ENCODE assay signal across 8 cellular contexts in the genomic region with DNA sequence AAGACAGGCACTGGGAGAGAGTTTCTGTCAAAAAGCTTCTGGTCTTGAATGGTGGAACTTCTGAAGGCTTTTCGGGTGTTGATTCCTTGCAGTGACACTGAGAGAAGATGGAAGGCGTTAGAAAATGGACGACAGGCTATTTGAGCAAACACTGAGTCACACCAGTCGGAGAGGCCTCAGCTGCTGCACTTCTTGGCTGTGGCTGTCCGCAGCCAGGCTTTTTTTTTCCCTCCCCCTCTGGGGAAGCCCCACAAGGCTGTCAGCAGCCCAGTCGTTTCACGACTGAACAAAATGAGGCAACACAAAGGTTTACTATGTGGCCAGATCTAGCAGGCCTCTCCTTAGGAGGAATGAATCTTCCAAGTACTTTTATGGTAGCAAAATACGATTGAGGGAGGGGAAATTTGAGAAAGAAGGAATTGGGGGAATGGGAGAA. TPM values are rescaled to one million over a fixed set of nuclear protein-coding genes. Genes with fewer than 3 reads are reported as not detected.
A peak's percentile ranks its signal among the peaks of the same experiment; 100 is the strongest.
DNase-seq lines count a peak whose midpoint lies in the region; ATAC-seq and TF ChIP-seq lines count a peak whose summit lies in the region.

No MANE protein-coding gene starts in this region.

- H3K27me3 ChIP-seq in CD8-positive, alpha-beta memory T cell (ENCODE audit: insufficient read depth, low read length, poor library complexity, severe bottlenecking): no peaks in the 10 kb centered on the region
- H3K27me3 ChIP-seq in breast epithelium: no peaks in the 10 kb centered on the region

- peaks cover 37% of the 10 kb centered on the region for H3K4me1 ChIP-seq in CD8-positive, alpha-beta memory T cell (ENCODE audit: insufficient read depth, low read length)
- H3K4me1 ChIP-seq in breast epithelium: peaks cover 0 to 23% of the 10 kb centered on the region in 2 donors

- peaks cover 39 to 58% (median 49%) of the 10 kb centered on the region in 3 donors for H3K4me1 Mint-ChIP-seq in CD8-positive, alpha-beta memory T cell

- no peaks in the 10 kb centered on the region for H3K9me3 ChIP-seq in CD8-positive, alpha-beta memory T cell (ENCODE audit: low read length)
- no peaks in the 10 kb centered on the region for H3K9me3 ChIP-seq in breast epithelium

- H3K4me3 Mint-ChIP-seq in CD8-positive, alpha-beta memory T cell: peak overlapping the region in 3 of 7 donors; percentile 33 to 46 (median 44)

- no peak for TF ChIP-seq POLR2A in breast epithelium (IDR thresholded peaks at IDR 0.05)

- DNase-seq in CD8-positive, alpha-beta memory T cell: peak in 2 of 5 donors; percentile 21 to 64
- peak; percentile 94 for DNase-seq in RPMI7951 (ENCODE audit: low read depth)
- DNase-seq in breast epithelium (ENCODE audit: low spot score in 2 of 2): peak in 1 of 2 donors; percentile 67
- peak; percentile 91 for DNase-seq in kidney tubule cell (ENCODE audit: low spot score)
- DNase-seq in stimulated activated CD4-positive, alpha-beta T cell treated with anti-CD3 and anti-CD28 coated beads, Interleukin-2, amount 100 ng/mL, for 24 hours: peak; percentile 60 to 63
- no peak for DNase-seq in NCI-H2171 treated with DMSO at 0.1 percent for 48 hours (lab: John Stamatoyannopoulos, UW)
- no peak for DNase-seq in cerebellum (ENCODE audit: low spot score)

- no peaks in the 10 kb centered on the region for H3K9me3 Mint-ChIP-seq in CD8-positive, alpha-beta memory T cell

- peaks cover 16 to 65% (median 25%) of the 10 kb centered on the region in 3 donors for H3K36me3 Mint-ChIP-seq in CD8-positive, alpha-beta memory T cell

- CTCF ChIA-PET in CD8-positive, alpha-beta memory T cell (lab: Charles Lee): no interaction called here

- H3K4me3 ChIP-seq in CD8-positive, alpha-beta memory T cell (ENCODE audit: low read length): no peak overlapping the region
- no peak overlapping the region for H3K4me3 ChIP-seq in breast epithelium

- H3K36me3 ChIP-seq in CD8-positive, alpha-beta memory T cell (ENCODE audit: insufficient read depth, low read length): peaks cover 44% of the 10 kb centered on the region
- no peaks in the 10 kb centered on the region for H3K36me3 ChIP-seq in breast epithelium

- no peak for TF ChIP-seq CTCF in breast epithelium (IDR thresholded peaks at IDR 0.05)

- peak; percentile 55 for ATAC-seq in GM21786 (IDR thresholded peaks at IDR 0.05; ENCODE audit: unreplicated experiment)

- POLR2A ChIA-PET in CD8-positive, alpha-beta memory T cell (lab: Charles Lee): no interaction called here

- intact Hi-C loops in breast epithelium (cut with DNase I; ENCODE audit: low total_unique reads): no loop called here

- peak overlapping the region; percentile 5 for H3K27ac ChIP-seq in CD8-positive, alpha-beta memory T cell (ENCODE audit: low read depth, low read length)
- peak overlapping the region; percentile 60 to 81 for H3K27ac ChIP-seq in breast epithelium

- H3K27ac Mint-ChIP-seq in CD8-positive, alpha-beta memory T cell: peak overlapping the region; percentile 41 to 94 (median 86)

- no peaks in the 10 kb centered on the region for H3K27me3 Mint-ChIP-seq in CD8-positive, alpha-beta memory T cell

RNA-seq across cellular contexts. Expression of gene GPR3, which starts 25.9 kb away (rescaled TPM):
- 1 to 10 TPM; 3.3 to 3.9 TPM for total RNA-seq in CD8-positive, alpha-beta memory T cell
- not detected for polyA plus RNA-seq in CD8-positive, alpha-beta memory T cell
- 4.5 and 6.4 TPM in 2 replicates for total RNA-seq in RPMI7951 (2014; rRNA removed; shearing (Covaris generic))
- total RNA-seq in breast epithelium (under 1 TPM in 2 of 3 donors, not detected in 1; 0.16 to 0.66 TPM), cerebellum (1.00 TPM)

RNA-seq across cellular contexts. Expression of gene CD164L2, which starts 35.2 kb away (rescaled TPM):
- not detected for total RNA-seq in CD8-positive, alpha-beta memory T cell
- polyA plus RNA-seq in CD8-positive, alpha-beta memory T cell: not detected
- not detected in 2 replicates for total RNA-seq in RPMI7951 (2014; rRNA removed; shearing (Covaris generic))
- total RNA-seq in breast epithelium (1 to 10 TPM in 1 of 3 donors, under 1 TPM in 1, not detected in 1; 0.66 to 5.3 TPM), cerebellum (not detected)

RNA-seq across cellular contexts. Expression of gene FCN3, which starts 43.7 kb away (rescaled TPM):
- not detected for total RNA-seq in CD8-positive, alpha-beta memory T cell
- polyA plus RNA-seq in CD8-positive, alpha-beta memory T cell: not detected
- total RNA-seq in RPMI7951 (2014; rRNA removed; shearing (Covaris generic)): not detected in 2 replicates
- total RNA-seq in breast epithelium: 10 to 100 TPM in 1 of 3 donors, 1 to 10 TPM in 2; 6.0 to 10.5 (median 7.4) TPM
- not detected for total RNA-seq in cerebellum

RNA-seq across cellular contexts. Expression of gene MAP3K6, which starts 51.6 kb away (rescaled TPM):
- 1 to 10 TPM; 6.9 to 7.1 TPM for total RNA-seq in CD8-positive, alpha-beta memory T cell
- 6.0 TPM for polyA plus RNA-seq in CD8-positive, alpha-beta memory T cell
- total RNA-seq in RPMI7951 (2014; rRNA removed; shearing (Covaris generic)): 14.5 and 20.6 TPM in 2 replicates
- 10 to 100 TPM; 29.4 to 67.5 (median 52.0) TPM for total RNA-seq in breast epithelium
- 2.3 TPM for total RNA-seq in cerebellum

Comparison
In these comparisons a context has a peak if more than half of its experiments do, and no peak if none do; other contexts are left out.
1. DNase-seq: peak in RPMI7951 (single experiment), kidney tubule cell (single experiment) and stimulated activated CD4-positive, alpha-beta T cell treated with anti-CD3 and anti-CD28 coated beads, Interleukin-2, amount 100 ng/mL, for 24 hours (2 of 2); none in NCI-H2171 treated with DMSO at 0.1 percent for 48 hours (single experiment) and cerebellum (single experiment).